In the genomic region with DNA sequence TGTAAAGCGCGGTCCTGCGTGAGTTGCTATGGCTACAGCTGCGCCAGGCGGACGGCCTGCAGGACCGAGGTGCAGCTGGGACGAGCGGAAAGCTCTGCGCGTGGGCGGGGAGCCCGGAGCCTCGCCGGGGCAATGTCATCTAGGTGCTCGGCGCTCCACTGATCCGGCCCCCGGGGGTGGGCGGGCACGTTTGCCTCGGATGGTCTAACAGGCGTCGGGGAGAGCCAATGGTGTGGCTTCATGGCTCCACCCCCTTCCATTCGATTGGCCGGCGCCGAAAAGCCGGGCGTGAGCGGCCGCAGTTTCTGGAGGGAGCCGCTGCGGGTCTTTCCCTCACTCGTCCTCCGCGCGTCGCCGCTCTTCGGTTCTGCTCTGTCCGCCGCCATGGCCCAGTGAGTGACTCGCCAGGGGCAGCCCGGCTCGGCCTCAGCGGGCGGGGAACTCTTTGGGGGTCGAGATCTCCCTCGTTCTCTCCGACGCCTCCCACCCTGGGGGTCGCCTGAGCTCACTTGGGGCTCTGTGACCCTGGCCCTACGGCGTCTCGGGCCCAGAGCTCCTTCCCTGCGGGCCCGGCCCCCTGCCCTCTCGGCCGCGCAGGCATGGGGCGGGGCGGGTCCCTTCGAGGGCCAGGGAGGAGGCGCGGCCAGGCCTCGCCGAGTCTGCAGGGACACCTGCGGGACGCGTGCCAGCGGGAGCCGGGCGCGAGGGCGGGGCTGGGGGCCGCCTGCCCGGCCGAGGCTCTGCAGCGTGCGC, we compare ENCODE assay signal across 1 cellular context.
A peak's percentile ranks its signal among the peaks of the same experiment; 100 is the strongest.
TF ChIP-seq lines count a peak whose summit lies in the region.

TSS of gene PGD (plus strand) at position 331 of the 753 bp plus-strand sequence. CDS start at position 385, 54 bp downstream.

TF ChIP-seq in GM12878, 131 proteins besides CTCF, POLR2A, EP300 and RAD21 (continued from another document and continues in another):
- TF ChIP-seq MYB (IDR thresholded peaks at IDR 0.05; ENCODE audit: borderline replicate concordance, low read depth, low read length): no peak
- no peak for TF ChIP-seq REST (IDR thresholded peaks at IDR 0.05; ENCODE audit: low read depth, low read length)
- no peak for TF ChIP-seq SUPT20H (IDR thresholded peaks at IDR 0.05; ENCODE audit: borderline replicate concordance, control insufficient read depth, low read depth, low read length)
- TF ChIP-seq BRCA1 (IDR thresholded peaks at IDR 0.05; ENCODE audit: low read depth, low read length): no peak
- TF ChIP-seq USF2 (IDR thresholded peaks at IDR 0.05; ENCODE audit: borderline replicate concordance, low read depth, low read length): no peak
- peak; percentile 100 for TF ChIP-seq MLLT1 (IDR thresholded peaks at IDR 0.05)
- TF ChIP-seq TCF3 (IDR thresholded peaks at IDR 0.05; ENCODE audit: borderline replicate concordance, insufficient read depth, low read depth, low read length): peak; percentile 85
- TF ChIP-seq NR2C2 (IDR thresholded peaks at IDR 0.05; ENCODE audit: borderline replicate concordance, control insufficient read depth, insufficient read length, low read depth): peak; percentile 85
- TF ChIP-seq CREM (IDR thresholded peaks at IDR 0.05; ENCODE audit: low read depth): peak; percentile 83; the same call in 1 of the 2 replicates
- TF ChIP-seq MYC (IDR thresholded peaks at IDR 0.05; ENCODE audit: insufficient read depth, insufficient read length, insufficient replicate concordance, low read length, severe bottlenecking): no peak
- TF ChIP-seq MEF2B (IDR thresholded peaks at IDR 0.05; ENCODE audit: partially characterized antibody, poor library complexity, severe bottlenecking): peak; percentile 44
- TF ChIP-seq, protein P1, sequence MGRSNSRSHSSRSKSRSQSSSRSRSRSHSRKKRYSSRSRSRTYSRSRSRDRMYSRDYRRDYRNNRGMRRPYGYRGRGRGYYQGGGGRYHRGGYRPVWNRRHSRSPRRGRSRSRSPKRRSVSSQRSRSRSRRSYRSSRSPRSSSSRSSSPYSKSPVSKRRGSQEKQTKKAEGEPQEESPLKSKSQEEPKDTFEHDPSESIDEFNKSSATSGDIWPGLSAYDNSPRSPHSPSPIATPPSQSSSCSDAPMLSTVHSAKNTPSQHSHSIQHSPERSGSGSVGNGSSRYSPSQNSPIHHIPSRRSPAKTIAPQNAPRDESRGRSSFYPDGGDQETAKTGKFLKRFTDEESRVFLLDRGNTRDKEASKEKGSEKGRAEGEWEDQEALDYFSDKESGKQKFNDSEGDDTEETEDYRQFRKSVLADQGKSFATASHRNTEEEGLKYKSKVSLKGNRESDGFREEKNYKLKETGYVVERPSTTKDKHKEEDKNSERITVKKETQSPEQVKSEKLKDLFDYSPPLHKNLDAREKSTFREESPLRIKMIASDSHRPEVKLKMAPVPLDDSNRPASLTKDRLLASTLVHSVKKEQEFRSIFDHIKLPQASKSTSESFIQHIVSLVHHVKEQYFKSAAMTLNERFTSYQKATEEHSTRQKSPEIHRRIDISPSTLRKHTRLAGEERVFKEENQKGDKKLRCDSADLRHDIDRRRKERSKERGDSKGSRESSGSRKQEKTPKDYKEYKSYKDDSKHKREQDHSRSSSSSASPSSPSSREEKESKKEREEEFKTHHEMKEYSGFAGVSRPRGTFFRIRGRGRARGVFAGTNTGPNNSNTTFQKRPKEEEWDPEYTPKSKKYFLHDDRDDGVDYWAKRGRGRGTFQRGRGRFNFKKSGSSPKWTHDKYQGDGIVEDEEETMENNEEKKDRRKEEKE (IDR thresholded peaks at IDR 0.05): no peak
- TF ChIP-seq, protein P2, sequence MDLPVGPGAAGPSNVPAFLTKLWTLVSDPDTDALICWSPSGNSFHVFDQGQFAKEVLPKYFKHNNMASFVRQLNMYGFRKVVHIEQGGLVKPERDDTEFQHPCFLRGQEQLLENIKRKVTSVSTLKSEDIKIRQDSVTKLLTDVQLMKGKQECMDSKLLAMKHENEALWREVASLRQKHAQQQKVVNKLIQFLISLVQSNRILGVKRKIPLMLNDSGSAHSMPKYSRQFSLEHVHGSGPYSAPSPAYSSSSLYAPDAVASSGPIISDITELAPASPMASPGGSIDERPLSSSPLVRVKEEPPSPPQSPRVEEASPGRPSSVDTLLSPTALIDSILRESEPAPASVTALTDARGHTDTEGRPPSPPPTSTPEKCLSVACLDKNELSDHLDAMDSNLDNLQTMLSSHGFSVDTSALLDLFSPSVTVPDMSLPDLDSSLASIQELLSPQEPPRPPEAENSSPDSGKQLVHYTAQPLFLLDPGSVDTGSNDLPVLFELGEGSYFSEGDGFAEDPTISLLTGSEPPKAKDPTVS (IDR thresholded peaks at IDR 0.05; ENCODE audit: low read depth, low read length): no peak
- no peak for TF ChIP-seq JUNB (IDR thresholded peaks at IDR 0.05)
- TF ChIP-seq, protein P3, sequence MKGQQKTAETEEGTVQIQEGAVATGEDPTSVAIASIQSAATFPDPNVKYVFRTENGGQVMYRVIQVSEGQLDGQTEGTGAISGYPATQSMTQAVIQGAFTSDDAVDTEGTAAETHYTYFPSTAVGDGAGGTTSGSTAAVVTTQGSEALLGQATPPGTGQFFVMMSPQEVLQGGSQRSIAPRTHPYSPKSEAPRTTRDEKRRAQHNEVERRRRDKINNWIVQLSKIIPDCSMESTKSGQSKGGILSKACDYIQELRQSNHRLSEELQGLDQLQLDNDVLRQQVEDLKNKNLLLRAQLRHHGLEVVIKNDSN (IDR thresholded peaks at IDR 0.05; ENCODE audit: borderline replicate concordance, extremely low read length, insufficient read depth, low read depth, low read length): no peak
- peak; percentile 58 for TF ChIP-seq NR2C1 (IDR thresholded peaks at IDR 0.05)
- TF ChIP-seq BCL3 (IDR thresholded peaks at IDR 0.05; ENCODE audit: borderline replicate concordance, insufficient read depth, low read depth, low read length, poor library complexity, severe bottlenecking): no peak
- TF ChIP-seq CHD4 (IDR thresholded peaks at IDR 0.05): no peak
- TF ChIP-seq SPI1 (IDR thresholded peaks at IDR 0.05; ENCODE audit: borderline replicate concordance, insufficient read depth, low read depth, low read length): no peak
- 0 out of 2 replicates have a peak, but pooled peaks have one; percentile 41 for TF ChIP-seq POLR2AphosphoS2 (IDR thresholded peaks at IDR 0.05; ENCODE audit: low read depth, low read length)
- TF ChIP-seq TAF1 (IDR thresholded peaks at IDR 0.05; ENCODE audit: borderline replicate concordance, low read depth, low read length): peak; percentile 67; the same call in 1 of the 2 replicates
- peak; percentile 49 for TF ChIP-seq RELA (IDR thresholded peaks at IDR 0.05; ENCODE audit: borderline replicate concordance, partially characterized antibody)
- no peak for TF ChIP-seq RB1 (IDR thresholded peaks at IDR 0.05; ENCODE audit: borderline replicate concordance)
- TF ChIP-seq FOS (IDR thresholded peaks at IDR 0.05; ENCODE audit: borderline replicate concordance, extremely low read depth, insufficient read length): peak; percentile 83
- TF ChIP-seq ZNF207 (IDR thresholded peaks at IDR 0.05; ENCODE audit: borderline replicate concordance): no peak
- TF ChIP-seq NBN (IDR thresholded peaks at IDR 0.05): peak; percentile 79; the same call in 1 of the 2 replicates
- no peak for TF ChIP-seq CEBPB (IDR thresholded peaks at IDR 0.05; ENCODE audit: borderline replicate concordance in 1 of 2, low read depth in 2 of 2, low read length in 2 of 2)
- TF ChIP-seq, protein P4, sequence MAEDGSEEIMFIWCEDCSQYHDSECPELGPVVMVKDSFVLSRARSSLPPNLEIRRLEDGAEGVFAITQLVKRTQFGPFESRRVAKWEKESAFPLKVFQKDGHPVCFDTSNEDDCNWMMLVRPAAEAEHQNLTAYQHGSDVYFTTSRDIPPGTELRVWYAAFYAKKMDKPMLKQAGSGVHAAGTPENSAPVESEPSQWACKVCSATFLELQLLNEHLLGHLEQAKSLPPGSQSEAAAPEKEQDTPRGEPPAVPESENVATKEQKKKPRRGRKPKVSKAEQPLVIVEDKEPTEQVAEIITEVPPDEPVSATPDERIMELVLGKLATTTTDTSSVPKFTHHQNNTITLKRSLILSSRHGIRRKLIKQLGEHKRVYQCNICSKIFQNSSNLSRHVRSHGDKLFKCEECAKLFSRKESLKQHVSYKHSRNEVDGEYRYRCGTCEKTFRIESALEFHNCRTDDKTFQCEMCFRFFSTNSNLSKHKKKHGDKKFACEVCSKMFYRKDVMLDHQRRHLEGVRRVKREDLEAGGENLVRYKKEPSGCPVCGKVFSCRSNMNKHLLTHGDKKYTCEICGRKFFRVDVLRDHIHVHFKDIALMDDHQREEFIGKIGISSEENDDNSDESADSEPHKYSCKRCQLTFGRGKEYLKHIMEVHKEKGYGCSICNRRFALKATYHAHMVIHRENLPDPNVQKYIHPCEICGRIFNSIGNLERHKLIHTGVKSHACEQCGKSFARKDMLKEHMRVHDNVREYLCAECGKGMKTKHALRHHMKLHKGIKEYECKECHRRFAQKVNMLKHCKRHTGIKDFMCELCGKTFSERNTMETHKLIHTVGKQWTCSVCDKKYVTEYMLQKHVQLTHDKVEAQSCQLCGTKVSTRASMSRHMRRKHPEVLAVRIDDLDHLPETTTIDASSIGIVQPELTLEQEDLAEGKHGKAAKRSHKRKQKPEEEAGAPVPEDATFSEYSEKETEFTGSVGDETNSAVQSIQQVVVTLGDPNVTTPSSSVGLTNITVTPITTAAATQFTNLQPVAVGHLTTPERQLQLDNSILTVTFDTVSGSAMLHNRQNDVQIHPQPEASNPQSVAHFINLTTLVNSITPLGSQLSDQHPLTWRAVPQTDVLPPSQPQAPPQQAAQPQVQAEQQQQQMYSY (CRISPR knock-in tag; IDR thresholded peaks at IDR 0.05): no peak
- TF ChIP-seq, protein P5, sequence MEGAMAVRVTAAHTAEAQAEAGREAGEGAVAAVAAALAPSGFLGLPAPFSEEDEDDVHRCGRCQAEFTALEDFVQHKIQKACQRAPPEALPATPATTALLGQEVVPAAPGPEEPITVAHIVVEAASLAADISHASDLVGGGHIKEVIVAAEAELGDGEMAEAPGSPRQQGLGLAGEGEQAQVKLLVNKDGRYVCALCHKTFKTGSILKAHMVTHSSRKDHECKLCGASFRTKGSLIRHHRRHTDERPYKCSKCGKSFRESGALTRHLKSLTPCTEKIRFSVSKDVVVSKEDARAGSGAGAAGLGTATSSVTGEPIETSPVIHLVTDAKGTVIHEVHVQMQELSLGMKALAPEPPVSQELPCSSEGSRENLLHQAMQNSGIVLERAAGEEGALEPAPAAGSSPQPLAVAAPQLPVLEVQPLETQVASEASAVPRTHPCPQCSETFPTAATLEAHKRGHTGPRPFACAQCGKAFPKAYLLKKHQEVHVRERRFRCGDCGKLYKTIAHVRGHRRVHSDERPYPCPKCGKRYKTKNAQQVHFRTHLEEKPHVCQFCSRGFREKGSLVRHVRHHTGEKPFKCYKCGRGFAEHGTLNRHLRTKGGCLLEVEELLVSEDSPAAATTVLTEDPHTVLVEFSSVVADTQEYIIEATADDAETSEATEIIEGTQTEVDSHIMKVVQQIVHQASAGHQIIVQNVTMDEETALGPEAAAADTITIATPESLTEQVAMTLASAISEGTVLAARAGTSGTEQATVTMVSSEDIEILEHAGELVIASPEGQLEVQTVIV (IDR thresholded peaks at IDR 0.05; ENCODE audit: borderline replicate concordance, partially characterized antibody): peak; percentile 93
